In the genomic region with DNA sequence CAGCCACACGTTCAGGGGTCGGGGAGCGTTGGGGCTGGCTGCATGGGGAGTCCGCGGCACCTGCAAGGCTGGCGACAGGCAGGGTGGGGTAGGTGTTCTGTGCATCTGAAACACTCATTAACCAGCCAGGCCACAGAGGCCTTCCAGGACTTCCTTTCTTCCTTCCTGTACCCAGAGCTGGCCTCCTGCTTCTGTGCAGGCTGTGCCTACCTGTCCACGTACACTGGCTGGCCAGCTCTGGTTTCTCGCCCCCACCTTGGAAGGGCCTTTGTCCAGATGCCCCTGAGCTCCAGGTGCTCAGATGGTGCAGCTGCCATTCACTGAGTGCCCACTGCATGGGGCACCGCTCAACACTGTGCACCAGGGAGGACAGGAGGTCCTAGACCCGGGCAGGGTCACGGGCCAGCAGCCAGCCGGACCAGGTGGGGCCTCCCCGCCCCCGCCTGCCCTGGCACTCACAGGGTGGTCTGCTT, we compare ENCODE assay signal across 1 cellular context.
TF ChIP-seq lines count a peak whose summit lies in the region.

No MANE protein-coding gene starts in this region.

TF ChIP-seq in HepG2, 621 proteins besides CTCF, POLR2A, EP300 and RAD21:
- TF ChIP-seq NONO (IDR thresholded peaks at IDR 0.05) (no peak), NONO (CRISPR knock-in tag; conservative IDR thresholded peaks at IDR 0.05) (no peak), ATM (IDR thresholded peaks at IDR 0.05; ENCODE audit: borderline replicate concordance) (no peak), ZBTB38 (CRISPR knock-in tag; IDR thresholded peaks at IDR 0.05) (peak; percentile 60), SMAD1 (CRISPR knock-in tag; IDR thresholded peaks at IDR 0.05; ENCODE audit: borderline replicate concordance, low read depth) (no peak), AGO2 (optimal IDR thresholded peaks at IDR 0.05; ENCODE audit: low read depth, low read length) (peak; percentile 52)
- TF ChIP-seq, protein P1, sequence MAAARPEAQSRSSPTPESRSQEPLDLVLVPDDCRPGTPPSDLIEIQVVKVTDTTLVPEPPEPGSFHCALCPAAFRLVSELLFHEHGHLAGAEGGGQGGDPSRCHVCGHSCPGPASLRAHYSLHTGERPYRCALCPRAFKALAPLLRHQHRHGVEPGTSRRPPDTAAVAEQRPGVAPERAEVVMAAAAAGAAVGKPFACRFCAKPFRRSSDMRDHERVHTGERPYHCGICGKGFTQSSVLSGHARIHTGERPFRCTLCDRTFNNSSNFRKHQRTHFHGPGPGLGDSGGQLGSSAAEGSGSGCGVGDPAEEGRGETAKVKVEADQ (CRISPR knock-in tag; IDR thresholded peaks at IDR 0.05; ENCODE audit: borderline replicate concordance): no peak
- TF ChIP-seq, protein P2, sequence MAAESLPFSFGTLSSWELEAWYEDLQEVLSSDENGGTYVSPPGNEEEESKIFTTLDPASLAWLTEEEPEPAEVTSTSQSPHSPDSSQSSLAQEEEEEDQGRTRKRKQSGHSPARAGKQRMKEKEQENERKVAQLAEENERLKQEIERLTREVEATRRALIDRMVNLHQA (CRISPR knock-in tag; IDR thresholded peaks at IDR 0.05): no peak
TF ChIP-seq in HepG2: peak in this region for 2.
